In the genomic region with DNA sequence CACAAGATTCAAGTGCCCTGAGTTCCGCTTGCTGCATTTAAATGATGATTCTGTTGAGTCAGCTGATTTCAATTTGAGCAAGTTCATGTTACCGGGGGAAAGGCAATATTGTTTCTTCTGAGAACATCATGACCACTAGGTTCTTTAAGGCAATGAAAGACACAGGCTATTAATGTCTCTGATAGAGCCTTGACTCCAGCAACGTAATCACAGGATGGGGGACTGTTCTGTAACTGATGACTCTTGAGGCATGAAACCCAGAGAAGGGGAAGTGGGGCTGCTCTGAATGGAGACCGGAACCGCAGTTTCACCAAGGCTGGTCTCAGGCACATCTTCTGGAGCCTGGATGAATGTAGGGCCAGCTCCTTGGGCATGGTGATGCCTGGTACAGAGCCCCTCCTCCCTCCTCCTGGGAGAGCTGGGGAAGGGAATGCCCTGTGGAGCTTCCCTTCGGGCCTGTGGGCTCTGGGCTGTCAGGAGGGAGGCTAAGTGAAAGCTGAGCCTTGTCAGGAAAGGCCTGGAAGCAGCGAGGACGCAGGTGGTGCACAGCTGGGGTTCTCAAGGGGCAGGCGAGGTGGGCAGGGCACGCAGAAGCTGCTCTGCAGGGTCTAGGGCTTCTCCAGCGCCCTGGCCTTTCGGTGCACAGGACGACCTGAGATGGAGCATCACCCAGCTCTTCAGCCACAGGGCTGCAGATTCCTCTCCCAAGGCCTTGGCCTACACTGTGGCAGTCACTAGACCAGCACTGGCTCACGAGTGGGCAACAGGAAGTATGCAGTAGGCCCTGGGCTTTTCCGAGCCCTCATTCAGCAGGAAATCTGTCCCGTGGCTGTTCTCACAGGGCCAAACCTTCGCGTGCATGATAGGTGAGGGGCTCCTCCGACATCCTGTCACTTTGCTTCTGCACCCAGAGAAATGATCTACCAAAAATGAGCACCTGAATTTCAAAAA, we compare ENCODE assay signal across 11 cellular contexts. TPM values are rescaled to one million over a fixed set of nuclear protein-coding genes. Genes with fewer than 3 reads are reported as not detected.
A peak's percentile ranks its signal among the peaks of the same experiment; 100 is the strongest.
DNase-seq lines count a peak whose midpoint lies in the region; ATAC-seq and TF ChIP-seq lines count a peak whose summit lies in the region.
"Had no signal": no experiment of that assay in that cellular context is flagged by ENCODE, and none has a peak within 500 bp of the region (broad histone marks: within the 10 kb centered on the region; RNA-seq: fewer than 3 reads in every experiment).

No MANE protein-coding gene starts in this region.

- peak overlapping the region in 1 of 7 donors; percentile 10 for H3K27ac Mint-ChIP-seq in CD14-positive monocyte
- H3K27ac Mint-ChIP-seq in activated CD4-positive, alpha-beta T cell treated with anti-CD3 and anti-CD28 coated beads, Interleukin-2, amount 10 ng/mL, durations not matched to agents 7 days and 5 days, result no peak overlapping the region

- peaks cover 22% of the 10 kb centered on the region for H3K4me1 Mint-ChIP-seq in CD14-positive monocyte
- H3K4me1 Mint-ChIP-seq in activated CD4-positive, alpha-beta T cell treated with anti-CD3 and anti-CD28 coated beads, Interleukin-2, amount 10 ng/mL, durations not matched to agents 7 days and 5 days, result no peaks in the 10 kb centered on the region

- peak overlapping the region in 1 of 2 donors; percentile 67 for H3K4me3 Mint-ChIP-seq in CD14-positive monocyte
- no peak overlapping the region for H3K4me3 Mint-ChIP-seq in activated CD4-positive, alpha-beta T cell treated with anti-CD3 and anti-CD28 coated beads, Interleukin-2, amount 10 ng/mL, durations not matched to agents 7 days and 5 days

- no peak overlapping the region for H3K4me3 ChIP-seq in osteoblast (ENCODE audit: insufficient read depth, low read length)
- H3K4me3 ChIP-seq: breast epithelium had no signal

- TF ChIP-seq CTCF in osteoblast (IDR thresholded peaks at IDR 0.05; ENCODE audit: extremely low read depth, low read depth, low read length), result no peak
- TF ChIP-seq CTCF in CD14-positive monocyte (IDR thresholded peaks at IDR 0.05), result no peak

- peaks cover 0 to 2% (median 0%) of the 10 kb centered on the region in 3 donors for H3K27me3 Mint-ChIP-seq in CD14-positive monocyte (ENCODE audit: low read depth in 3 of 3)
- no peaks in the 10 kb centered on the region for H3K27me3 Mint-ChIP-seq in activated CD4-positive, alpha-beta T cell treated with anti-CD3 and anti-CD28 coated beads, Interleukin-2, amount 10 ng/mL, durations not matched to agents 7 days and 5 days

- H3K9me3 Mint-ChIP-seq in CD14-positive monocyte, result no peaks in the 10 kb centered on the region
- no peaks in the 10 kb centered on the region for H3K9me3 Mint-ChIP-seq in activated CD4-positive, alpha-beta T cell treated with anti-CD3 and anti-CD28 coated beads, Interleukin-2, amount 10 ng/mL, durations not matched to agents 7 days and 5 days

- no peak overlapping the region for H2AFZ ChIP-seq in osteoblast (ENCODE audit: low read length)

- POLR2A ChIA-PET in activated CD4-positive, alpha-beta T cell treated with anti-CD3 and anti-CD28 coated beads, Interleukin-2, amount 10 ng/mL, durations not matched to agents 7 days and 5 days (lab: Charles Lee), result no interaction called here

- H4K20me1 ChIP-seq in osteoblast (ENCODE audit: insufficient read depth, low read length), result no peaks in the 10 kb centered on the region

- peaks cover 39% of the 10 kb centered on the region for H3K36me3 ChIP-seq in osteoblast (ENCODE audit: insufficient read depth, low read length)
- H3K36me3 ChIP-seq: breast epithelium had no signal

- H3K27ac ChIP-seq in osteoblast (ENCODE audit: low read depth, low read length), result no peak overlapping the region

- intact Hi-C loops in CD14-positive monocyte (cut with micrococcal nuclease), result no loop called here

- no peak overlapping the region for H3K4me2 ChIP-seq in osteoblast (ENCODE audit: insufficient read depth, low read length)

- ATAC-seq in GM19025 (IDR thresholded peaks at IDR 0.05; ENCODE audit: low read depth, unreplicated experiment) (peak; percentile 82), HG02623 (IDR thresholded peaks at IDR 0.05; ENCODE audit: unreplicated experiment) (peak; percentile 75)

- H3K79me2 ChIP-seq in osteoblast (ENCODE audit: insufficient read depth, low read length), result no peaks in the 10 kb centered on the region

- no peaks in the 10 kb centered on the region for H3K9me3 ChIP-seq in osteoblast (ENCODE audit: low read depth, low read length)
- H3K9me3 ChIP-seq: breast epithelium had no signal

- H3K27me3 ChIP-seq in osteoblast (ENCODE audit: insufficient read depth, low read length), result no peaks in the 10 kb centered on the region
- H3K27me3 ChIP-seq: breast epithelium had no signal

- DNase-seq in KBM-7, result peak; percentile 76
- peak; percentile 56 for DNase-seq in osteoblast (ENCODE audit: insufficient read length, low spot score, missing footprints)
- DNase-seq in CD14-positive monocyte (ENCODE audit: low spot score), result no peak
- no peak for DNase-seq in activated CD4-positive, alpha-beta T cell treated with anti-CD3 and anti-CD28 coated beads, Interleukin-2, amount 10 ng/mL, durations not matched to agents 7 days and 5 days
- no peak for DNase-seq in NCI-H226

- H3K4me1 ChIP-seq in osteoblast (ENCODE audit: insufficient read depth, low read length), result peaks cover 20% of the 10 kb centered on the region
- H3K4me1 ChIP-seq: breast epithelium had no signal

- in situ Hi-C loops in KBM-7 (cut with MboI; ENCODE audit: low pct_unique_long_range_greater_than_20kb, low sequenced_read_pairs), result no loop called here

- H3K36me3 Mint-ChIP-seq in CD14-positive monocyte, result no peaks in the 10 kb centered on the region
- H3K36me3 Mint-ChIP-seq in activated CD4-positive, alpha-beta T cell treated with anti-CD3 and anti-CD28 coated beads, Interleukin-2, amount 10 ng/mL, durations not matched to agents 7 days and 5 days (ENCODE audit: low read depth), result no peaks in the 10 kb centered on the region

- CTCF ChIA-PET in activated CD4-positive, alpha-beta T cell treated with anti-CD3 and anti-CD28 coated beads, Interleukin-2, amount 10 ng/mL, durations not matched to agents 7 days and 5 days (lab: Charles Lee), result interaction anchor here (0.9 kb wide), 1 partner anchor 16 kb away, joined by 3 read pairs; no protein-coding TSS in a partner anchor

RNA-seq across cellular contexts. Expression of gene PRLH, which starts 36.6 kb away (rescaled TPM):
- total RNA-seq in osteoblast, result not detected in 2 replicates
- not detected for polyA plus RNA-seq in CD14-positive monocyte
- total RNA-seq in activated CD4-positive, alpha-beta T cell treated with anti-CD3 and anti-CD28 coated beads, Interleukin-2, amount 10 ng/mL, durations not matched to agents 7 days and 5 days, result not detected
- total RNA-seq: activated CD8-positive, alpha-beta memory T cell treated with anti-CD3 and anti-CD28 coated beads for 36 hours; breast epithelium; frontal cortex; urinary bladder had no signal
- polyA plus RNA-seq: urinary bladder had no signal

RNA-seq across cellular contexts. Expression of gene MLPH, which starts 42.7 kb away (rescaled TPM):
- 25.7 and 32.1 TPM in 2 replicates for total RNA-seq in osteoblast
- not detected for polyA plus RNA-seq in CD14-positive monocyte
- not detected for total RNA-seq in activated CD4-positive, alpha-beta T cell treated with anti-CD3 and anti-CD28 coated beads, Interleukin-2, amount 10 ng/mL, durations not matched to agents 7 days and 5 days
- total RNA-seq: activated CD8-positive, alpha-beta memory T cell treated with anti-CD3 and anti-CD28 coated beads for 36 hours had no signal

Comparison
In these comparisons a context has a peak if more than half of its experiments do, and no peak if none do; other contexts are left out.
1. DNase-seq: peak in KBM-7 (single experiment) and osteoblast (single experiment); none in CD14-positive monocyte (single experiment), activated CD4-positive, alpha-beta T cell treated with anti-CD3 and anti-CD28 coated beads, Interleukin-2, amount 10 ng/mL, durations not matched to agents 7 days and 5 days (single experiment) and NCI-H226 (single experiment).
2. RNA of gene MLPH, which starts 42.7 kb away (total RNA-seq): 25.7 to 32.1 TPM in osteoblast; not detected in activated CD4-positive, alpha-beta T cell treated with anti-CD3 and anti-CD28 coated beads, Interleukin-2, amount 10 ng/mL, durations not matched to agents 7 days and 5 days; every median in the first group is over 10 times any median in the second.